In the genomic region with DNA sequence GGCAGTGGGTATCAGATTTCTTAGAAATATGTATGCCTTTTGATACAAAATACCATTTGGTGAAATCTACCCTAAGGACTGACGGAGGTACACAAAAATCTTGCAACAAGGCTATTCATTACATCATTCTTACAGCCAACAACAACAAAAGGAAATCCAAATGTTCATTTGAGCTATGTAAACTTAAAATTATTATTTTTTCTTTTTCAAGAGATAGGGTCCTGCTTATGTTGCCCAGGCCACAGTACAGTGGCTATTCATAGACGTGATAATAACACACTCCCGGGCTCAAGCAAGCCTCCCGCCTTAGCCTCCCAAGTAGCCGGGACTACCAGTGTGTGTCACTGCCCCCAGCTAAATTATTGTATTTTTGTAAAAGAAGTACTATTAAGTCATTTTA, we compare ENCODE assay signal across 22 cellular contexts. TPM values are rescaled to one million over a fixed set of nuclear protein-coding genes. Genes with fewer than 3 reads are reported as not detected.
DNase-seq lines count a peak whose midpoint lies in the region; ATAC-seq and TF ChIP-seq lines count a peak whose summit lies in the region.
"Had no signal": no experiment of that assay in that cellular context is flagged by ENCODE, and none has a peak within 500 bp of the region (broad histone marks: within the 10 kb centered on the region; RNA-seq: fewer than 3 reads in every experiment).

No MANE protein-coding gene starts in this region.

- no peak overlapping the region for H3K4me3 ChIP-seq in heart left ventricle
- no peak overlapping the region for H3K4me3 ChIP-seq in choroid plexus epithelial cell (ENCODE audit: low read depth, low read length)
- no peak overlapping the region for H3K4me3 ChIP-seq in tibial artery
- H3K4me3 ChIP-seq: GM23248 had no signal

- H3K4me1 ChIP-seq in heart left ventricle = peaks cover 0 to 5% (median 0%) of the 10 kb centered on the region in 12 donors
- peaks cover 0 to 19% (median 0%) of the 10 kb centered on the region in 4 donors for H3K4me1 ChIP-seq in tibial artery

- no peak for TF ChIP-seq CTCF in heart left ventricle (IDR thresholded peaks at IDR 0.05)
- no peak for TF ChIP-seq CTCF in choroid plexus epithelial cell (conservative IDR thresholded peaks at IDR 0.05; ENCODE audit: low read depth, low read length)
- TF ChIP-seq CTCF in tibial artery (IDR thresholded peaks at IDR 0.05) = no peak

- H3K9me3 ChIP-seq in heart left ventricle (no peaks in the 10 kb centered on the region), tibial artery (no peaks in the 10 kb centered on the region)

- H3K27me3 ChIP-seq in heart left ventricle (no peaks in the 10 kb centered on the region), tibial artery (no peaks in the 10 kb centered on the region)

- ATAC-seq in left cardiac atrium (peak in 1 of 2 donors; percentile 65), heart left ventricle (no peak), GM21360 (IDR thresholded peaks at IDR 0.05; ENCODE audit: unreplicated experiment) (no peak), GM19397 (IDR thresholded peaks at IDR 0.05; ENCODE audit: unreplicated experiment) (no peak)

- no peak overlapping the region for H3K27ac ChIP-seq in heart left ventricle
- peak overlapping the region; percentile 57 to 61 for H3K27ac ChIP-seq in tibial artery
- H3K27ac ChIP-seq: 22Rv1, GM23248 had no signal

- DNase-seq in left cardiac atrium (peak; percentile 37), heart left ventricle (no peak), choroid plexus epithelial cell (ENCODE audit: low read depth) (peak; percentile 62), fibroblast of peridontal ligament (ENCODE audit: extremely low read depth) (peak; percentile 9), tibial artery (peak in 1 of 2 donors; percentile 30), NCI-H2081 treated with DMSO at 0.1 percent for 48 hours (lab: John Stamatoyannopoulos, UW) (no peak)
- DNase-seq: Calu3, DMS79 treated with DMSO at 0.1 percent for 48 hours, GF-D8, GM23248, H7, KBM-7, MV-4-11, NCI-H1105 treated with DMSO at 0.1 percent for 48 hours, NCI-H2029, NCI-H2227 treated with DMSO at 0.1 percent for 48 hours, NCI-H526 treated with DMSO at 0.1 percent for 48 hours, RPMI8226, SHP77 treated with DMSO at 0.1 percent for 48 hours had no signal

- peaks cover 0 to 4% (median 0%) of the 10 kb centered on the region in 9 donors for H3K36me3 ChIP-seq in heart left ventricle
- no peaks in the 10 kb centered on the region for H3K36me3 ChIP-seq in tibial artery

- no peak for TF ChIP-seq POLR2A in heart left ventricle (IDR thresholded peaks at IDR 0.05)

- 74 to 87% (median 81%) methylated on average over 5 of the region's 5 CpGs for WGBS in heart left ventricle, 4 donors

- intact Hi-C loops in left cardiac atrium (cut with DNase I) (no loop called here), heart left ventricle (cut with DNase I) (no loop called here), tibial artery (cut with DNase I; ENCODE audit: low total_unique reads) (no loop called here)

RNA-seq across cellular contexts. Expression of gene SRR, which starts 9.0 kb away (rescaled TPM):
- total RNA-seq in left cardiac atrium (10 to 100 TPM in 1 of 2 donors, 1 to 10 TPM in 1; 8.7 to 14.5 TPM), heart left ventricle (10 to 100 TPM in 5 of 9 donors, 1 to 10 TPM in 4; 7.2 to 19.7 (median 11.6) TPM)
- 1 to 10 TPM; 2.9 to 6.9 TPM for polyA plus RNA-seq in heart left ventricle

RNA-seq across cellular contexts. Expression of gene SMG6, which starts 9.2 kb away (rescaled TPM):
- total RNA-seq in left cardiac atrium = 10 to 100 TPM; 22.3 to 23.0 TPM
- 10 to 100 TPM; 12.2 to 38.6 (median 22.1) TPM for total RNA-seq in heart left ventricle
- 10 to 100 TPM; 14.7 to 27.2 TPM for polyA plus RNA-seq in heart left ventricle

RNA-seq across cellular contexts. Expression of gene TSR1, which starts 23.5 kb away (rescaled TPM):
- total RNA-seq in left cardiac atrium (10 to 100 TPM; 15.9 to 25.3 TPM), heart left ventricle (10 to 100 TPM; 19.4 to 35.8 (median 22.3) TPM)
- polyA plus RNA-seq in heart left ventricle = 10 to 100 TPM; 12.0 to 26.4 TPM

RNA-seq across cellular contexts. Expression of gene SGSM2, which starts 24.6 kb away (rescaled TPM):
- total RNA-seq in left cardiac atrium (10 to 100 TPM; 30.7 to 35.5 TPM), heart left ventricle (10 to 100 TPM; 17.0 to 33.8 (median 22.3) TPM)
- 10 to 100 TPM; 19.3 to 35.1 TPM for polyA plus RNA-seq in heart left ventricle

Comparison
In these comparisons a context has a peak if more than half of its experiments do, and no peak if none do; other contexts are left out.
1. DNase-seq: peak in left cardiac atrium (single experiment), choroid plexus epithelial cell (single experiment) and fibroblast of peridontal ligament (single experiment); none in heart left ventricle (0 of 5) and NCI-H2081 treated with DMSO at 0.1 percent for 48 hours (single experiment).
2. H3K27ac ChIP-seq: peak in tibial artery (2 of 2); none in heart left ventricle (0 of 12).